8 cellular contexts compared by ENCODE assay signal in the genomic region with DNA sequence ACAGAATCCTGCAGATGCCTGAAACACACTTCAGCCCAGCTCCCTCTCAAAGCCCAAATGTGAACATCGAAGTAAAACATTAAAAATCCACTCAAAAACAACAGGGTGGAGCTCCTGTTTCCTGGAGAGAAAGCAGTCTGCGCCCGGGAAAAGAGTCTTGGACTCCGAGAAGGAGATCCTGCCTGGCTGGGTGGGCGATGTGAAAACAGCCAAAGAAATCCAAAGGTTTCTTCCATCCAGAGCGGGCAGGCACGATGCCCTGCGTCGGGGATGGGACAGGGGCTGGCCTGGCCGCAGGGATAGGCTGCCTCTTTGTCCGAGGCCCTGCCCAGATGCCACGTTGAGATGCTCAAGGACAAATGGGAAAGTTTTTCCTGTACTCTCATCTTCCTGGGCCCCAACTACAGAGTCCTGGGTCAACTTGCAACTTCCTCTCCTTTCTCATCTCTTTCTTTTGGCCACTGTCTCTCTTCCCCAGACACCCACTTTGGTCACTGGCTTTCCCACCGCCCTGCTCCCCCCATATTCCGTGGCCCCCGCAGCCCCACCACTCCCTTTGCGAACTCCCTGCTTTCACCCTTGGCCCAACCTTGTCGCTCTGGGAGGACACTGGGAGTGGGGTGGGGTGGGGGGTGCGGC. TPM values are rescaled to one million over a fixed set of nuclear protein-coding genes. Genes with fewer than 3 reads are reported as not detected.
DNase-seq lines count a peak whose midpoint lies in the region; ATAC-seq lines count a peak whose summit lies in the region.

No MANE protein-coding gene starts in this region.

- ATAC-seq in left lobe of liver: peak; percentile 67
- ATAC-seq in stimulated activated naive CD8-positive, alpha-beta T cell treated with anti-CD3 and anti-CD28 coated beads, Interleukin-15, amount 100 ng/mL, for 72 hours: no peak

- peak; percentile 84 for DNase-seq in AG08396 (ENCODE audit: low spot score)
- peak; percentile 32 for DNase-seq in GOT3 (lab: John Stamatoyannopoulos, UW)
- DNase-seq in SHP77 treated with DMSO at 0.1 percent for 48 hours (lab: John Stamatoyannopoulos, UW): peak; percentile 12
- DNase-seq in dermis microvascular lymphatic vessel endothelial cell (ENCODE audit: low read depth in 2 of 2): peak; percentile 45 to 94
- DNase-seq in left lobe of liver (ENCODE audit: low spot score): peak; percentile 73
- no peak for DNase-seq in stimulated activated naive CD8-positive, alpha-beta T cell treated with anti-CD3 and anti-CD28 coated beads, Interleukin-15, amount 100 ng/mL, for 72 hours
- no peak for DNase-seq in stimulated activated CD4-positive, alpha-beta T cell treated with anti-CD3 and anti-CD28 coated beads, Interleukin-1b, Interleukin-23, amount 100 ng/mL, for 48 hours
- DNase-seq in activated CD8-positive, alpha-beta memory T cell treated with anti-CD3 and anti-CD28 coated beads, Interleukin-2, amount 50 U/mL, for 4 hours: no peak

- H3K4me3 Mint-ChIP-seq in stimulated activated naive CD8-positive, alpha-beta T cell treated with anti-CD3 and anti-CD28 coated beads, Interleukin-15, amount 100 ng/mL, for 72 hours: peak overlapping the region; percentile 96 to 97

- H3K4me1 Mint-ChIP-seq in stimulated activated naive CD8-positive, alpha-beta T cell treated with anti-CD3 and anti-CD28 coated beads, Interleukin-15, amount 100 ng/mL, for 72 hours: peaks cover 54% of the 10 kb centered on the region

- no peaks in the 10 kb centered on the region for H3K9me3 Mint-ChIP-seq in stimulated activated naive CD8-positive, alpha-beta T cell treated with anti-CD3 and anti-CD28 coated beads, Interleukin-15, amount 100 ng/mL, for 72 hours

- H3K27ac Mint-ChIP-seq in stimulated activated naive CD8-positive, alpha-beta T cell treated with anti-CD3 and anti-CD28 coated beads, Interleukin-15, amount 100 ng/mL, for 72 hours: peak overlapping the region; percentile 84 to 95

- peaks cover 7% of the 10 kb centered on the region for H3K27me3 Mint-ChIP-seq in stimulated activated naive CD8-positive, alpha-beta T cell treated with anti-CD3 and anti-CD28 coated beads, Interleukin-15, amount 100 ng/mL, for 72 hours

RNA-seq across cellular contexts. Expression of gene WIPI1, which starts 0.6 kb away (rescaled TPM):
- total RNA-seq in dermis microvascular lymphatic vessel endothelial cell (49.6 and 92.8 TPM in 2 replicates), left lobe of liver (24.9 TPM)

RNA-seq across cellular contexts. Expression of gene PRKAR1A, which starts 55.6 kb away (rescaled TPM):
- 272 and 418 TPM in 2 replicates for total RNA-seq in dermis microvascular lymphatic vessel endothelial cell
- total RNA-seq in left lobe of liver: 116 TPM

Comparison
In these comparisons a context has a peak if more than half of its experiments do, and no peak if none do; other contexts are left out.
1. DNase-seq: peak in AG08396 (single experiment), GOT3 (single experiment), SHP77 treated with DMSO at 0.1 percent for 48 hours (single experiment), dermis microvascular lymphatic vessel endothelial cell (2 of 2) and left lobe of liver (single experiment); none in stimulated activated naive CD8-positive, alpha-beta T cell treated with anti-CD3 and anti-CD28 coated beads, Interleukin-15, amount 100 ng/mL, for 72 hours (0 of 2), stimulated activated CD4-positive, alpha-beta T cell treated with anti-CD3 and anti-CD28 coated beads, Interleukin-1b, Interleukin-23, amount 100 ng/mL, for 48 hours (single experiment) and activated CD8-positive, alpha-beta memory T cell treated with anti-CD3 and anti-CD28 coated beads, Interleukin-2, amount 50 U/mL, for 4 hours (single experiment).